Comparison of ENCODE assay signal across 16 cellular contexts in genomic region chr22:37233751-37234631, GRCh38. TPM values are rescaled to one million over a fixed set of nuclear protein-coding genes. Genes with fewer than 3 reads are reported as not detected.
A peak's percentile ranks its signal among the peaks of the same experiment; 100 is the strongest.
DNase-seq lines count a peak whose midpoint lies in the region; ATAC-seq, FAIRE-seq and TF ChIP-seq lines count a peak whose summit lies in the region.
"Had no signal": no experiment of that assay in that cellular context is flagged by ENCODE, and none has a peak within 500 bp of the region (broad histone marks: within the 10 kb centered on the region; RNA-seq: fewer than 3 reads in every experiment).

No MANE protein-coding gene starts in this region.

- peak; percentile 26 for DNase-seq in DMS 273 (lab: John Stamatoyannopoulos, UW; ENCODE audit: unreplicated experiment)
- no peak for DNase-seq in DMS 273 treated with DMSO at 0.1 percent for 48 hours (lab: John Stamatoyannopoulos, UW)
- DNase-seq in natural killer cell: peak; percentile 12
- DNase-seq in left ventricle myocardium superior: no peak
- DNase-seq in GM12891 (ENCODE audit: insufficient read length, low spot score): no peak
- DNase-seq: activated gamma-delta T cell treated with Interleukin-2 at 50 U/mL for 16 hours, cortex of kidney, NCI-H2081 treated with DMSO at 0.1 percent for 48 hours, testis had no signal

- intact Hi-C loops in natural killer cell (cut with micrococcal nuclease) (no loop called here), left ventricle myocardium superior (cut with micrococcal nuclease) (no loop called here)

- FAIRE-seq in GM12891 (lab: Jason Lieb, UNC): no peak
- FAIRE-seq: TTC549 had no signal

- ATAC-seq in natural killer cell (no peak), left ventricle myocardium superior (no peak), HG02852 (IDR thresholded peaks at IDR 0.05; ENCODE audit: unreplicated experiment) (no peak)
- ATAC-seq: HCT116 had no signal

- peaks cover 96% of the 10 kb centered on the region for H3K4me1 Mint-ChIP-seq in activated naive CD8-positive, alpha-beta T cell (ENCODE audit: low read depth)
- H3K4me1 Mint-ChIP-seq in natural killer cell: peaks cover 91 to 97% of the 10 kb centered on the region in 2 donors

- no peaks in the 10 kb centered on the region for H3K36me3 ChIP-seq in HEK293 (ENCODE audit: control insufficient read depth in 2 of 2, insufficient read depth in 1 of 2, low read length in 2 of 2)
- H3K36me3 ChIP-seq: right atrium auricular region had no signal

- no peak overlapping the region for H3K27ac ChIP-seq in HEK293 (ENCODE audit: extremely low read depth, low read depth, low read length)
- H3K27ac ChIP-seq: 22Rv1, right atrium auricular region, testis had no signal

- CTCF ChIA-PET in HEK293 (lab: Yijun Ruan, JAX): interaction anchor here (0.6 to 1.3 kb wide), 2 partner anchors 35 to 1386 kb away, joined by 3 to 4 read pairs; no protein-coding TSS in a partner anchor

- no peaks in the 10 kb centered on the region for H3K9me3 Mint-ChIP-seq in activated naive CD8-positive, alpha-beta T cell (ENCODE audit: low read depth)
- H3K9me3 Mint-ChIP-seq in natural killer cell: no peaks in the 10 kb centered on the region

- POLR2A ChIA-PET in HEK293 (lab: Yijun Ruan, JAX): no interaction called here

- no peaks in the 10 kb centered on the region for H3K27me3 Mint-ChIP-seq in activated naive CD8-positive, alpha-beta T cell
- no peaks in the 10 kb centered on the region for H3K27me3 Mint-ChIP-seq in natural killer cell (ENCODE audit: low read depth in 2 of 2)

- H3K9me3 ChIP-seq in HEK293 (ENCODE audit: control insufficient read depth, insufficient read depth, low read depth, low read length): no peaks in the 10 kb centered on the region
- H3K9me3 ChIP-seq: right atrium auricular region, testis had no signal

- H3K36me3 Mint-ChIP-seq in activated naive CD8-positive, alpha-beta T cell: peaks cover 15% of the 10 kb centered on the region
- H3K36me3 Mint-ChIP-seq in natural killer cell: no peaks in the 10 kb centered on the region

- TF ChIP-seq CTCF in HEK293 (tag by site-specific recombination; IDR thresholded peaks at IDR 0.05) (no peak), natural killer cell (IDR thresholded peaks at IDR 0.05) (no peak)

- peak overlapping the region; percentile 79 for H3K4me3 Mint-ChIP-seq in activated naive CD8-positive, alpha-beta T cell
- H3K4me3 Mint-ChIP-seq in natural killer cell: peak overlapping the region; percentile 81

- H3K4me3 ChIP-seq in HEK293 (ENCODE audit: low read depth, low read length): no peak overlapping the region
- H3K4me3 ChIP-seq: right atrium auricular region, testis had no signal

- H3K4me1 ChIP-seq in HEK293 (ENCODE audit: control insufficient read depth, insufficient read depth, low read length): no peaks in the 10 kb centered on the region

- no peak for TF ChIP-seq POLR2A in GM12891 (IDR thresholded peaks at IDR 0.05; ENCODE audit: low read depth, low read length)

- H3K27ac Mint-ChIP-seq in activated naive CD8-positive, alpha-beta T cell: peak overlapping the region; percentile 93
- H3K27ac Mint-ChIP-seq in natural killer cell: peak overlapping the region; percentile 93 to 98

TF ChIP-seq in HEK293, 187 proteins besides CTCF, POLR2A, EP300 and RAD21:
- TF ChIP-seq ZBTB8A (tag by site-specific recombination; IDR thresholded peaks at IDR 0.05) (0 out of 2 replicates have a peak, but pooled peaks have one; percentile 20), ZBTB6 (tag by site-specific recombination; IDR thresholded peaks at IDR 0.05) (no peak)

TF ChIP-seq in GM12891, 5 proteins besides CTCF, POLR2A, EP300 and RAD21:
- TF ChIP-seq POU2F2 (IDR thresholded peaks at IDR 0.05; ENCODE audit: low read depth, low read length): no peak

RNA-seq across cellular contexts. Expression of gene RAC2, which starts 10.1 kb away (rescaled TPM):
- total RNA-seq in natural killer cell (100 to 1,000 TPM; 647 to 744 (median 741) TPM), left ventricle myocardium superior (5.1 TPM)
- polyA plus RNA-seq in GM12891 (2012; ENCODE audit: low read depth, missing spikeins): 448 TPM

RNA-seq across cellular contexts. Expression of gene SSTR3, which starts 21.7 kb away (rescaled TPM):
- total RNA-seq in natural killer cell (under 1 TPM; 0.20 to 0.64 (median 0.23) TPM), left ventricle myocardium superior (not detected)
- 3.7 TPM for polyA plus RNA-seq in GM12891 (2012; ENCODE audit: low read depth, missing spikeins)
- total RNA-seq: right atrium auricular region had no signal

RNA-seq across cellular contexts. Expression of gene C1QTNF6, which starts 45.9 kb away (rescaled TPM):
- total RNA-seq in natural killer cell: 10 to 100 TPM in 1 of 3 donors, 1 to 10 TPM in 2; 6.0 to 10.3 (median 6.7) TPM
- total RNA-seq in left ventricle myocardium superior: 1.1 TPM
- 2.6 TPM for polyA plus RNA-seq in GM12891 (2012; ENCODE audit: low read depth, missing spikeins)

RNA-seq across cellular contexts. Expression of gene CYTH4, which starts 48.3 kb away (rescaled TPM):
- 100 to 1,000 TPM; 219 to 260 (median 249) TPM for total RNA-seq in natural killer cell
- 6.2 TPM for total RNA-seq in left ventricle myocardium superior
- 12.4 TPM for polyA plus RNA-seq in GM12891 (2012; ENCODE audit: low read depth, missing spikeins)

Comparison
In these comparisons a context has a peak if more than half of its experiments do, and no peak if none do; other contexts are left out.
1. DNase-seq: peak in DMS 273 (single experiment) and natural killer cell (single experiment); none in DMS 273 treated with DMSO at 0.1 percent for 48 hours (single experiment), left ventricle myocardium superior (single experiment) and GM12891 (single experiment).
2. RNA of gene RAC2, which starts 10.1 kb away (total RNA-seq): 647 to 744 TPM in natural killer cell; 5.1 TPM in left ventricle myocardium superior (single experiment); every median in the first group is over 100 times any median in the second.